6 cellular contexts compared by ENCODE assay signal in the genomic region with DNA sequence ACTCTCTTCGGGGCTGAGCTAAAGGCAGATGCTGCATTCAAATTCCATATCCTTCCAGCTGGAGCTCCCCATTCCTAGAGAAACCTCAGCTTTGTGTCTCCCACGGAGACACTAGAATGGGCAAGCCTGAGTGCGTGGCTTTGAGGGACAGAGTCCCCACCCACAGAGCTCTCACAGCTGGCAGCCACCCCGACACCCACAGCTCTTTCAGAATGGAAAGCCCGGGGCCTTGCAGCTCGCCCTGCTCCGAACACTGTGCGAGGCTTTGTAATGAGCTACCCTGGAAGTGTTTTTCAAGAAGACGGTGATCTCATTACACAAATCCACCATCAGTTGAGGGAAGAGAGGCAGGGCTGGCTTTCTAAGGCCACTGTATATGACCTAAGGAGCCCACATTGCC.
A peak's percentile ranks its signal among the peaks of the same experiment; 100 is the strongest.
DNase-seq lines count a peak whose midpoint lies in the region; ATAC-seq, FAIRE-seq and TF ChIP-seq lines count a peak whose summit lies in the region.
"Not testable (repeated sequence)": the region's sequence is repeated elsewhere in the genome, so short reads cannot be mapped to it uniquely, and the experiment has no call there.

No MANE protein-coding gene starts in this region.

- TF ChIP-seq EP300 in GM12878 (IDR thresholded peaks at IDR 0.05; ENCODE audit: borderline replicate concordance in 1 of 2, control insufficient read depth in 1 of 2, low read depth in 2 of 2, low read length in 2 of 2), result not testable (repeated sequence)

- not testable (repeated sequence) for H3K27me3 ChIP-seq in GM12878 (replicated peaks in 1 of 2; ENCODE audit: control insufficient read depth in 2 of 2, insufficient read depth in 2 of 2, low read length in 1 of 2); neural progenitor cell

- not testable (repeated sequence) for H3K36me3 ChIP-seq in HEK293 (ENCODE audit: control insufficient read depth in 2 of 2, insufficient read depth in 1 of 2, low read length in 2 of 2); GM12878 (ENCODE audit: control insufficient read depth in 2 of 2, insufficient read depth in 2 of 2, low read length in 1 of 2); neural progenitor cell

- peak; percentile 66 to 71 for ATAC-seq in activated T-cell treated with anti-CD3 and anti-CD28 coated beads, Interleukin-2, amount 50 U/mL, for 72 hours (replicated peaks in 1 of 2)
- 0 out of 3 replicates have a peak, but pooled peaks have one; percentile 26 for ATAC-seq in GM12878
- ATAC-seq in stimulated activated effector memory CD8-positive, alpha-beta T cell treated with anti-CD3 and anti-CD28 coated beads, Interleukin-12 subunit alpha, Interleukin-12 subunit beta, amount 100 ng/mL, for 72 hours, result peak; percentile 82
- ATAC-seq in stimulated activated naive CD8-positive, alpha-beta T cell treated with anti-CD3 and anti-CD28 coated beads, Interleukin-15, Interleukin-2, amounts not matched to agents 100 U/mL and 50 U/mL, for 24 hours, result peak; percentile 26

- intact Hi-C loops in GM12878 (cut with micrococcal nuclease; ENCODE audit: unreplicated experiment), result not testable (repeated sequence)

- SMC1A ChIA-PET in GM12878 (lab: Charles Lee; ENCODE audit: uncharacterized antibody, unreplicated experiment), result not testable (repeated sequence)

- POLR2A ChIA-PET in HEK293 (lab: Yijun Ruan, JAX); GM12878 (lab: Charles Lee): not testable (repeated sequence)

- not testable (repeated sequence) for TF ChIP-seq RAD21 in GM12878 (IDR thresholded peaks at IDR 0.05; ENCODE audit: insufficient read depth, low read depth, low read length)

- not testable (repeated sequence) for H3K9ac ChIP-seq in GM12878 (ENCODE audit: control insufficient read depth, insufficient read depth, low read length); neural progenitor cell

- not testable (repeated sequence) for H3K9me3 ChIP-seq in HEK293 (ENCODE audit: control insufficient read depth, insufficient read depth, low read depth, low read length); GM12878 (replicated peaks; ENCODE audit: control insufficient read depth, insufficient read depth, low read length); neural progenitor cell (ENCODE audit: low read depth)

- not testable (repeated sequence) for H4K20me1 ChIP-seq in GM12878 (ENCODE audit: control insufficient read depth, insufficient read depth); neural progenitor cell (ENCODE audit: low read depth)

- not testable (repeated sequence) for DNase-seq in activated T-cell treated with anti-CD3 and anti-CD28 coated beads, Interleukin-2, amount 50 U/mL, for 72 hours; GM12878 (ENCODE audit: low read depth, low spot score); stimulated activated effector memory CD8-positive, alpha-beta T cell treated with anti-CD3 and anti-CD28 coated beads, Interleukin-12 subunit alpha, Interleukin-12 subunit beta, amount 100 ng/mL, for 72 hours (ENCODE audit: low spot score in 2 of 2); stimulated activated naive CD8-positive, alpha-beta T cell treated with anti-CD3 and anti-CD28 coated beads, Interleukin-15, Interleukin-2, amounts not matched to agents 100 U/mL and 50 U/mL, for 24 hours
- peak; percentile 1 for DNase-seq in neural progenitor cell (ENCODE audit: low spot score)

- RAD21 ChIA-PET in GM12878 (lab: Charles Lee; ENCODE audit: unreplicated experiment), result not testable (repeated sequence)

- not testable (repeated sequence) for BruUV-seq in GM12878 (replicated peaks; lab: Mats Ljungman, UMichigan)

- H3K4me1 Mint-ChIP-seq in activated T-cell treated with anti-CD3 and anti-CD28 coated beads, Interleukin-2, amount 50 U/mL, for 72 hours (ENCODE audit: low read depth), result peaks cover 13% of the 10 kb centered on the region
- not testable (repeated sequence) for H3K4me1 Mint-ChIP-seq in neural progenitor cell; stimulated activated effector memory CD8-positive, alpha-beta T cell treated with anti-CD3 and anti-CD28 coated beads, Interleukin-12 subunit alpha, Interleukin-12 subunit beta, amount 100 ng/mL, for 72 hours

- H3K36me3 Mint-ChIP-seq in activated T-cell treated with anti-CD3 and anti-CD28 coated beads, Interleukin-2, amount 50 U/mL, for 72 hours (ENCODE audit: insufficient read depth in 2 of 2); neural progenitor cell; stimulated activated effector memory CD8-positive, alpha-beta T cell treated with anti-CD3 and anti-CD28 coated beads, Interleukin-12 subunit alpha, Interleukin-12 subunit beta, amount 100 ng/mL, for 72 hours: not testable (repeated sequence)

- not testable (repeated sequence) for FAIRE-seq in GM12878 (lab: Jason Lieb, UNC)

- not testable (repeated sequence) for H3K4me2 ChIP-seq in GM12878 (ENCODE audit: control insufficient read depth, insufficient read depth); neural progenitor cell

- not testable (repeated sequence) for H3K4me1 ChIP-seq in HEK293 (ENCODE audit: control insufficient read depth, insufficient read depth, low read length); GM12878 (ENCODE audit: control insufficient read depth, insufficient read depth, low read length)
- H3K4me1 ChIP-seq in neural progenitor cell, result peaks cover 13% of the 10 kb centered on the region

- TF ChIP-seq CTCF in HEK293 (tag by site-specific recombination; IDR thresholded peaks at IDR 0.05); GM12878 (IDR thresholded peaks at IDR 0.05 in 2 of 3, conservative IDR thresholded peaks at IDR 0.05 in 1 of 3; ENCODE audit: control insufficient read depth in 2 of 3, extremely low read depth in 1 of 3, insufficient read depth in 1 of 3, low read depth in 3 of 3, low read length in 3 of 3); neural progenitor cell (IDR thresholded peaks at IDR 0.05): not testable (repeated sequence)

- H3K27me3 Mint-ChIP-seq in activated T-cell treated with anti-CD3 and anti-CD28 coated beads, Interleukin-2, amount 50 U/mL, for 72 hours (ENCODE audit: low read depth), result peaks cover 17% of the 10 kb centered on the region
- not testable (repeated sequence) for H3K27me3 Mint-ChIP-seq in neural progenitor cell (ENCODE audit: insufficient read depth, low read depth)

- not testable (repeated sequence) for TF ChIP-seq POLR2A in GM12878 (IDR thresholded peaks at IDR 0.05; ENCODE audit: low read depth, low read length)

- not testable (repeated sequence) for H3K27ac Mint-ChIP-seq in activated T-cell treated with anti-CD3 and anti-CD28 coated beads, Interleukin-2, amount 50 U/mL, for 72 hours; neural progenitor cell; stimulated activated effector memory CD8-positive, alpha-beta T cell treated with anti-CD3 and anti-CD28 coated beads, Interleukin-12 subunit alpha, Interleukin-12 subunit beta, amount 100 ng/mL, for 72 hours

- CTCF ChIA-PET in HEK293 (lab: Yijun Ruan, JAX), result interaction anchor here (0.7 to 1.2 kb wide), 2 partner anchors 11 to 17 kb away, joined by 3 to 4 read pairs; no protein-coding TSS in a partner anchor
- CTCF ChIA-PET in GM12878 (lab: Yijun Ruan, JAX), result not testable (repeated sequence)

- H3F3A ChIP-seq in neural progenitor cell (ENCODE audit: low read depth), result peaks cover 12% of the 10 kb centered on the region

- not testable (repeated sequence) for H3K79me2 ChIP-seq in GM12878 (ENCODE audit: control insufficient read depth, insufficient read depth, low read length); neural progenitor cell (ENCODE audit: low read depth)

- not testable (repeated sequence) for H3K9me3 Mint-ChIP-seq in activated T-cell treated with anti-CD3 and anti-CD28 coated beads, Interleukin-2, amount 50 U/mL, for 72 hours; neural progenitor cell; stimulated activated effector memory CD8-positive, alpha-beta T cell treated with anti-CD3 and anti-CD28 coated beads, Interleukin-12 subunit alpha, Interleukin-12 subunit beta, amount 100 ng/mL, for 72 hours

- not testable (repeated sequence) for H3K27ac ChIP-seq in HEK293 (ENCODE audit: extremely low read depth, low read depth, low read length); GM12878 (ENCODE audit: control insufficient read depth, insufficient read depth); neural progenitor cell

- not testable (repeated sequence) for H2AFZ ChIP-seq in GM12878 (ENCODE audit: control insufficient read depth, low read depth, low read length); neural progenitor cell (replicated peaks)

- in situ Hi-C loops in GM12878 (cut with MboI), result loop anchor here (25.0 kb wide), 2 partner anchors 232 to 907 kb away; no protein-coding TSS in a partner anchor

- H3K4me3 ChIP-seq in HEK293 (ENCODE audit: low read depth, low read length); GM12878; neural progenitor cell: not testable (repeated sequence)

- H3K4me3 Mint-ChIP-seq in activated T-cell treated with anti-CD3 and anti-CD28 coated beads, Interleukin-2, amount 50 U/mL, for 72 hours; neural progenitor cell; stimulated activated effector memory CD8-positive, alpha-beta T cell treated with anti-CD3 and anti-CD28 coated beads, Interleukin-12 subunit alpha, Interleukin-12 subunit beta, amount 100 ng/mL, for 72 hours: not testable (repeated sequence)

- WGBS in GM12878 (ENCODE audit: insufficient coverage, insufficient replicate concordance, low lambda C conversion rate, missing lambda C conversion rate), result 32% methylated on average over 3 of the region's 9 CpGs

TF ChIP-seq in HEK293, 187 proteins besides CTCF, POLR2A, EP300 and RAD21:
- peak; percentile 35; the same call in 1 of the 2 replicates for TF ChIP-seq ZFHX2 (tag by site-specific recombination; conservative IDR thresholded peaks at IDR 0.05)
TF ChIP-seq in HEK293: peak in this region for 1; not testable (repeated sequence) for 186.

Comparison
In these comparisons a context has a peak if more than half of its experiments do, and no peak if none do; other contexts are left out.
1. ATAC-seq: peak in every context shown above with its lines; median percentile 82 in stimulated activated effector memory CD8-positive, alpha-beta T cell treated with anti-CD3 and anti-CD28 coated beads, Interleukin-12 subunit alpha, Interleukin-12 subunit beta, amount 100 ng/mL, for 72 hours; 68 in activated T-cell treated with anti-CD3 and anti-CD28 coated beads, Interleukin-2, amount 50 U/mL, for 72 hours; 26 in GM12878; 26 in stimulated activated naive CD8-positive, alpha-beta T cell treated with anti-CD3 and anti-CD28 coated beads, Interleukin-15, Interleukin-2, amounts not matched to agents 100 U/mL and 50 U/mL, for 24 hours.